1 cellular context compared by ENCODE assay signal in the genomic region with DNA sequence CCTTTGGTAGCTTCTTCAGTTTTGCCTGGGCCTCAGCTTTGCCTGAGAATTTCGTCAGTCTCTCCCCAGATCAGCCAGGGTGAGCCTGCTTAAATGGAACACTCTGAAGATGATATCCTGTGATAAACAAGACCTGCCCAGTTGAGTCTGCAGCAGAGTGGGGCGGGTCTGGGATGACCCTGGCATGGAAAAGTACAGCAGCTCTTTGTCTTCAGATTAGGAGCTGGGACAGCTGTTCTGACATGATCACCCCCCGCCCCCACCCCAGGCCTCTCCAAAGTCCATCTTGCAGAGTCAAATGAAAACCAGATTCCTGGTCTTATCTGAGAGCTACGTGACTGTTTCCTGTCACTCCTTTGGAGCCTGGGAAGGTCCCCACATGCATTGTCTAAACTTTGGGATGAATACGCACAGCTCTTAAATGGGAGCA.
A peak's percentile ranks its signal among the peaks of the same experiment; 100 is the strongest.
TF ChIP-seq lines count a peak whose summit lies in the region.

No MANE protein-coding gene starts in this region.

TF ChIP-seq in HepG2, 621 proteins besides CTCF, POLR2A, EP300 and RAD21 (continued from another document and continues in another):
- TF ChIP-seq, protein P1, sequence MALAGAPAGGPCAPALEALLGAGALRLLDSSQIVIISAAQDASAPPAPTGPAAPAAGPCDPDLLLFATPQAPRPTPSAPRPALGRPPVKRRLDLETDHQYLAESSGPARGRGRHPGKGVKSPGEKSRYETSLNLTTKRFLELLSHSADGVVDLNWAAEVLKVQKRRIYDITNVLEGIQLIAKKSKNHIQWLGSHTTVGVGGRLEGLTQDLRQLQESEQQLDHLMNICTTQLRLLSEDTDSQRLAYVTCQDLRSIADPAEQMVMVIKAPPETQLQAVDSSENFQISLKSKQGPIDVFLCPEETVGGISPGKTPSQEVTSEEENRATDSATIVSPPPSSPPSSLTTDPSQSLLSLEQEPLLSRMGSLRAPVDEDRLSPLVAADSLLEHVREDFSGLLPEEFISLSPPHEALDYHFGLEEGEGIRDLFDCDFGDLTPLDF (CRISPR knock-in tag; IDR thresholded peaks at IDR 0.05) = no peak
- TF ChIP-seq TOE1 (CRISPR knock-in tag; IDR thresholded peaks at IDR 0.05) = no peak
- no peak for TF ChIP-seq KLF9 (CRISPR knock-in tag; IDR thresholded peaks at IDR 0.05; ENCODE audit: low read depth)
- peak; percentile 66; the same call in 1 of the 2 replicates for TF ChIP-seq CREM (IDR thresholded peaks at IDR 0.05)
- no peak for TF ChIP-seq CREM (CRISPR knock-in tag; IDR thresholded peaks at IDR 0.05)
- no peak for TF ChIP-seq ARID2 (CRISPR knock-in tag; IDR thresholded peaks at IDR 0.05; ENCODE audit: borderline replicate concordance)
- TF ChIP-seq RARA (CRISPR knock-in tag; IDR thresholded peaks at IDR 0.05) = peak; percentile 75
- TF ChIP-seq FOXC1 (CRISPR knock-in tag; IDR thresholded peaks at IDR 0.05; ENCODE audit: borderline replicate concordance) = no peak
- TF ChIP-seq IRF2 (CRISPR knock-in tag; IDR thresholded peaks at IDR 0.05) = peak; percentile 56; the same call in 1 of the 2 replicates
- TF ChIP-seq CEBPB (IDR thresholded peaks at IDR 0.05; ENCODE audit: borderline replicate concordance, low read depth, low read length) = no peak
- TF ChIP-seq ERF (CRISPR knock-in tag; IDR thresholded peaks at IDR 0.05) = peak; percentile 75
- no peak for TF ChIP-seq MEIS1 (CRISPR knock-in tag; IDR thresholded peaks at IDR 0.05; ENCODE audit: borderline replicate concordance)
- TF ChIP-seq, protein P2, sequence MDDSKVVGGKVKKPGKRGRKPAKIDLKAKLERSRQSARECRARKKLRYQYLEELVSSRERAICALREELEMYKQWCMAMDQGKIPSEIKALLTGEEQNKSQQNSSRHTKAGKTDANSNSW (CRISPR knock-in tag; IDR thresholded peaks at IDR 0.05; ENCODE audit: borderline replicate concordance) = no peak
- TF ChIP-seq PCBP2 (optimal IDR thresholded peaks at IDR 0.05; ENCODE audit: low read depth, low read length, poor library complexity, severe bottlenecking) = no peak
- no peak for TF ChIP-seq ZNF557 (CRISPR knock-in tag; IDR thresholded peaks at IDR 0.05)
- 0 out of 2 replicates have a peak, but pooled peaks have one; percentile 40 for TF ChIP-seq MTA1 (CRISPR knock-in tag; IDR thresholded peaks at IDR 0.05; ENCODE audit: borderline replicate concordance)
- TF ChIP-seq ZNF17 (CRISPR knock-in tag; IDR thresholded peaks at IDR 0.05) = no peak
- TF ChIP-seq HNRNPUL1 (IDR thresholded peaks at IDR 0.05; ENCODE audit: low read depth, low read length) = no peak
- TF ChIP-seq ZNF570 (CRISPR knock-in tag; IDR thresholded peaks at IDR 0.05; ENCODE audit: borderline replicate concordance) = no peak
- peak; percentile 20; the same call in 1 of the 2 replicates for TF ChIP-seq ZFY (CRISPR knock-in tag; IDR thresholded peaks at IDR 0.05)
- TF ChIP-seq ZNF230 (CRISPR knock-in tag; IDR thresholded peaks at IDR 0.05) = no peak
- no peak for TF ChIP-seq ZNF558 (CRISPR knock-in tag; IDR thresholded peaks at IDR 0.05; ENCODE audit: borderline replicate concordance)
- 0 out of 2 replicates have a peak, but pooled peaks have one; percentile 6 for TF ChIP-seq ZNF543 (CRISPR knock-in tag; IDR thresholded peaks at IDR 0.05)
- peak; percentile 48; the same call in 1 of the 2 replicates for TF ChIP-seq YEATS4 (CRISPR knock-in tag; IDR thresholded peaks at IDR 0.05; ENCODE audit: borderline replicate concordance)
- 0 out of 2 replicates have a peak, but pooled peaks have one; percentile 5 for TF ChIP-seq ZSCAN29 (CRISPR knock-in tag; conservative IDR thresholded peaks at IDR 0.05)
- TF ChIP-seq, protein P3, sequence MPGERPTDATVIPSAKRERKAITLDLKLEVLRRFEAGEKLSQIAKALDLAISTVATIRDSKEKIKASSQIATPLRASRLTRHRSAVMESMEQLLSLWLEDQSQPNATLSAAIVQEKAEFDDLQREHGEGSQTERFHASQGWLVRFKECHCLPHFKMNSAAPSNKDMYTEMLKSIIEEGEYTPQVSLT (CRISPR knock-in tag; IDR thresholded peaks at IDR 0.05; ENCODE audit: borderline replicate concordance, low read depth) = no peak
- TF ChIP-seq ATM (IDR thresholded peaks at IDR 0.05; ENCODE audit: borderline replicate concordance) = no peak
- TF ChIP-seq ZNF180 (CRISPR knock-in tag; IDR thresholded peaks at IDR 0.05; ENCODE audit: borderline replicate concordance, low read depth) = no peak
- TF ChIP-seq ZNF350 (CRISPR knock-in tag; IDR thresholded peaks at IDR 0.05; ENCODE audit: borderline replicate concordance, low read depth) = 0 out of 2 replicates have a peak, but pooled peaks have one; percentile 40
- no peak for TF ChIP-seq BORCS8-MEF2B (CRISPR knock-in tag; IDR thresholded peaks at IDR 0.05)
- no peak; the same call in 1 of the 2 replicates for TF ChIP-seq KDM5A (IDR thresholded peaks at IDR 0.05; ENCODE audit: borderline replicate concordance, low read length)
- no peak for TF ChIP-seq ZNF749 (CRISPR knock-in tag; IDR thresholded peaks at IDR 0.05; ENCODE audit: borderline replicate concordance)
- no peak for TF ChIP-seq AHR (CRISPR knock-in tag; IDR thresholded peaks at IDR 0.05)
- no peak for TF ChIP-seq NFYB (CRISPR knock-in tag; IDR thresholded peaks at IDR 0.05)
- peak; percentile 72; the same call in 1 of the 2 replicates for TF ChIP-seq ZNF264 (CRISPR knock-in tag; IDR thresholded peaks at IDR 0.05)
- peak; percentile 72 for TF ChIP-seq NR2F6 (IDR thresholded peaks at IDR 0.05)
- TF ChIP-seq NR2F6 (CRISPR knock-in tag; IDR thresholded peaks at IDR 0.05) = peak; percentile 83
- TF ChIP-seq ZNF772 (CRISPR knock-in tag; IDR thresholded peaks at IDR 0.05) = peak; percentile 72; the same call in 1 of the 2 replicates
- TF ChIP-seq SALL1 (CRISPR knock-in tag; IDR thresholded peaks at IDR 0.05) = peak; percentile 85
- peak; percentile 47; the same call in 1 of the 2 replicates for TF ChIP-seq SIN3A (IDR thresholded peaks at IDR 0.05; ENCODE audit: borderline replicate concordance, low read depth, low read length)
- TF ChIP-seq ZNF781 (CRISPR knock-in tag; IDR thresholded peaks at IDR 0.05; ENCODE audit: borderline replicate concordance, not compliant biosample characterization) = peak; percentile 56
- no peak for TF ChIP-seq ZNF333 (CRISPR knock-in tag; IDR thresholded peaks at IDR 0.05; ENCODE audit: borderline replicate concordance)
- TF ChIP-seq, protein P4, sequence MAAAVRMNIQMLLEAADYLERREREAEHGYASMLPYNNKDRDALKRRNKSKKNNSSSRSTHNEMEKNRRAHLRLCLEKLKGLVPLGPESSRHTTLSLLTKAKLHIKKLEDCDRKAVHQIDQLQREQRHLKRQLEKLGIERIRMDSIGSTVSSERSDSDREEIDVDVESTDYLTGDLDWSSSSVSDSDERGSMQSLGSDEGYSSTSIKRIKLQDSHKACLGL (CRISPR knock-in tag; IDR thresholded peaks at IDR 0.05) = no peak
- peak; percentile 87; the same call in 1 of the 2 replicates for TF ChIP-seq ZNF614 (CRISPR knock-in tag; IDR thresholded peaks at IDR 0.05; ENCODE audit: borderline replicate concordance)
- TF ChIP-seq, protein P5, sequence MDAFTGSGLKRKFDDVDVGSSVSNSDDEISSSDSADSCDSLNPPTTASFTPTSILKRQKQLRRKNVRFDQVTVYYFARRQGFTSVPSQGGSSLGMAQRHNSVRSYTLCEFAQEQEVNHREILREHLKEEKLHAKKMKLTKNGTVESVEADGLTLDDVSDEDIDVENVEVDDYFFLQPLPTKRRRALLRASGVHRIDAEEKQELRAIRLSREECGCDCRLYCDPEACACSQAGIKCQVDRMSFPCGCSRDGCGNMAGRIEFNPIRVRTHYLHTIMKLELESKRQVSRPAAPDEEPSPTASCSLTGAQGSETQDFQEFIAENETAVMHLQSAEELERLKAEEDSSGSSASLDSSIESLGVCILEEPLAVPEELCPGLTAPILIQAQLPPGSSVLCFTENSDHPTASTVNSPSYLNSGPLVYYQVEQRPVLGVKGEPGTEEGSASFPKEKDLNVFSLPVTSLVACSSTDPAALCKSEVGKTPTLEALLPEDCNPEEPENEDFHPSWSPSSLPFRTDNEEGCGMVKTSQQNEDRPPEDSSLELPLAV (CRISPR knock-in tag; conservative IDR thresholded peaks at IDR 0.05; ENCODE audit: low read depth) = no peak
- TF ChIP-seq RXRB (CRISPR knock-in tag; IDR thresholded peaks at IDR 0.05; ENCODE audit: borderline replicate concordance) = peak; percentile 67
- no peak for TF ChIP-seq TOPORS (CRISPR knock-in tag; IDR thresholded peaks at IDR 0.05)
- no peak for TF ChIP-seq ZNF556 (CRISPR knock-in tag; IDR thresholded peaks at IDR 0.05; ENCODE audit: borderline replicate concordance)
- TF ChIP-seq YY1 (IDR thresholded peaks at IDR 0.05; ENCODE audit: insufficient read depth, insufficient replicate concordance, low read depth, low read length) = peak; percentile 20
- 0 out of 2 replicates have a peak, but pooled peaks have one; percentile 35 for TF ChIP-seq ZBTB7B (CRISPR knock-in tag; IDR thresholded peaks at IDR 0.05)
- no peak for TF ChIP-seq SAFB2 (CRISPR knock-in tag; IDR thresholded peaks at IDR 0.05; ENCODE audit: borderline replicate concordance, low read depth)
- TF ChIP-seq POGZ (CRISPR knock-in tag; IDR thresholded peaks at IDR 0.05) = peak; percentile 36; the same call in 1 of the 2 replicates
- TF ChIP-seq, protein P6, sequence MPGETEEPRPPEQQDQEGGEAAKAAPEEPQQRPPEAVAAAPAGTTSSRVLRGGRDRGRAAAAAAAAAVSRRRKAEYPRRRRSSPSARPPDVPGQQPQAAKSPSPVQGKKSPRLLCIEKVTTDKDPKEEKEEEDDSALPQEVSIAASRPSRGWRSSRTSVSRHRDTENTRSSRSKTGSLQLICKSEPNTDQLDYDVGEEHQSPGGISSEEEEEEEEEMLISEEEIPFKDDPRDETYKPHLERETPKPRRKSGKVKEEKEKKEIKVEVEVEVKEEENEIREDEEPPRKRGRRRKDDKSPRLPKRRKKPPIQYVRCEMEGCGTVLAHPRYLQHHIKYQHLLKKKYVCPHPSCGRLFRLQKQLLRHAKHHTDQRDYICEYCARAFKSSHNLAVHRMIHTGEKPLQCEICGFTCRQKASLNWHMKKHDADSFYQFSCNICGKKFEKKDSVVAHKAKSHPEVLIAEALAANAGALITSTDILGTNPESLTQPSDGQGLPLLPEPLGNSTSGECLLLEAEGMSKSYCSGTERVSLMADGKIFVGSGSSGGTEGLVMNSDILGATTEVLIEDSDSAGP (CRISPR knock-in tag; IDR thresholded peaks at IDR 0.05; ENCODE audit: borderline replicate concordance) = no peak
- TF ChIP-seq ATF1 (CRISPR knock-in tag; IDR thresholded peaks at IDR 0.05) = peak; percentile 34; the same call in 1 of the 2 replicates
- TF ChIP-seq, protein P7, sequence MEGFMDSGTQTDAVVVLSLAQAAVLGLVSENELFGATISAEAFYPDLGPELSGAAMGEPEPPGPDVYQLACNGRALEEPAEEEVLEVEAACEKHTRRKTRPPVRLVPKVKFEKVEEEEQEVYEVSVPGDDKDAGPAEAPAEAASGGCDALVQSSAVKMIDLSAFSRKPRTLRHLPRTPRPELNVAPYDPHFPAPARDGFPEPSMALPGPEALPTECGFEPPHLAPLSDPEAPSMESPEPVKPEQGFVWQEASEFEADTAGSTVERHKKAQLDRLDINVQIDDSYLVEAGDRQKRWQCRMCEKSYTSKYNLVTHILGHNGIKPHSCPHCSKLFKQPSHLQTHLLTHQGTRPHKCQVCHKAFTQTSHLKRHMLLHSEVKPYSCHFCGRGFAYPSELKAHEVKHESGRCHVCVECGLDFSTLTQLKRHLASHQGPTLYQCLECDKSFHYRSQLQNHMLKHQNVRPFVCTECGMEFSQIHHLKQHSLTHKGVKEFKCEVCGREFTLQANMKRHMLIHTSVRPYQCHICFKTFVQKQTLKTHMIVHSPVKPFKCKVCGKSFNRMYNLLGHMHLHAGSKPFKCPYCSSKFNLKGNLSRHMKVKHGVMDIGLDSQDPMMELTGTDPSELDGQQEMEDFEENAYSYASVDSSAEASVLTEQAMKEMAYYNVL (CRISPR knock-in tag; IDR thresholded peaks at IDR 0.05; ENCODE audit: borderline replicate concordance) = 0 out of 2 replicates have a peak, but pooled peaks have one; percentile 35
- peak; percentile 86 for TF ChIP-seq ZNF292 (CRISPR knock-in tag; IDR thresholded peaks at IDR 0.05; ENCODE audit: borderline replicate concordance, low read depth)
- TF ChIP-seq, protein P8, sequence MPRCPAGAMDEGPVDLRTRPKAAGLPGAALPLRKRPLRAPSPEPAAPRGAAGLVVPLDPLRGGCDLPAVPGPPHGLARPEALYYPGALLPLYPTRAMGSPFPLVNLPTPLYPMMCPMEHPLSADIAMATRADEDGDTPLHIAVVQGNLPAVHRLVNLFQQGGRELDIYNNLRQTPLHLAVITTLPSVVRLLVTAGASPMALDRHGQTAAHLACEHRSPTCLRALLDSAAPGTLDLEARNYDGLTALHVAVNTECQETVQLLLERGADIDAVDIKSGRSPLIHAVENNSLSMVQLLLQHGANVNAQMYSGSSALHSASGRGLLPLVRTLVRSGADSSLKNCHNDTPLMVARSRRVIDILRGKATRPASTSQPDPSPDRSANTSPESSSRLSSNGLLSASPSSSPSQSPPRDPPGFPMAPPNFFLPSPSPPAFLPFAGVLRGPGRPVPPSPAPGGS (CRISPR knock-in tag; IDR thresholded peaks at IDR 0.05) = no peak
- TF ChIP-seq, protein P9, sequence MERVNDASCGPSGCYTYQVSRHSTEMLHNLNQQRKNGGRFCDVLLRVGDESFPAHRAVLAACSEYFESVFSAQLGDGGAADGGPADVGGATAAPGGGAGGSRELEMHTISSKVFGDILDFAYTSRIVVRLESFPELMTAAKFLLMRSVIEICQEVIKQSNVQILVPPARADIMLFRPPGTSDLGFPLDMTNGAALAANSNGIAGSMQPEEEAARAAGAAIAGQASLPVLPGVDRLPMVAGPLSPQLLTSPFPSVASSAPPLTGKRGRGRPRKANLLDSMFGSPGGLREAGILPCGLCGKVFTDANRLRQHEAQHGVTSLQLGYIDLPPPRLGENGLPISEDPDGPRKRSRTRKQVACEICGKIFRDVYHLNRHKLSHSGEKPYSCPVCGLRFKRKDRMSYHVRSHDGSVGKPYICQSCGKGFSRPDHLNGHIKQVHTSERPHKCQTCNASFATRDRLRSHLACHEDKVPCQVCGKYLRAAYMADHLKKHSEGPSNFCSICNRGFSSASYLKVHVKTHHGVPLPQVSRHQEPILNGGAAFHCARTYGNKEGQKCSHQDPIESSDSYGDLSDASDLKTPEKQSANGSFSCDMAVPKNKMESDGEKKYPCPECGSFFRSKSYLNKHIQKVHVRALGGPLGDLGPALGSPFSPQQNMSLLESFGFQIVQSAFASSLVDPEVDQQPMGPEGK (CRISPR knock-in tag; IDR thresholded peaks at IDR 0.05) = peak; percentile 95
- no peak for TF ChIP-seq ZNF766 (CRISPR knock-in tag; IDR thresholded peaks at IDR 0.05; ENCODE audit: borderline replicate concordance)
- no peak for TF ChIP-seq ZZZ3 (CRISPR knock-in tag; IDR thresholded peaks at IDR 0.05; ENCODE audit: borderline replicate concordance)
- no peak for TF ChIP-seq SRY (CRISPR knock-in tag; IDR thresholded peaks at IDR 0.05)
- TF ChIP-seq TCF7L2 (IDR thresholded peaks at IDR 0.05; ENCODE audit: low read depth, low read length) = no peak; the same call in 1 of the 2 replicates
- no peak for TF ChIP-seq ZNF878 (CRISPR knock-in tag; IDR thresholded peaks at IDR 0.05)
- no peak for TF ChIP-seq ZNF260 (CRISPR knock-in tag; IDR thresholded peaks at IDR 0.05; ENCODE audit: borderline replicate concordance, low read depth)
- TF ChIP-seq NCOA2 (CRISPR knock-in tag; IDR thresholded peaks at IDR 0.05) = peak; percentile 80; the same call in 1 of the 2 replicates
- TF ChIP-seq NBN (conservative IDR thresholded peaks at IDR 0.05) = no peak
- peak; percentile 63 for TF ChIP-seq PRPF4 (IDR thresholded peaks at IDR 0.05; ENCODE audit: low read depth, low read length, poor library complexity, severe bottlenecking)
- no peak for TF ChIP-seq XBP1 (CRISPR knock-in tag; IDR thresholded peaks at IDR 0.05)
- TF ChIP-seq MATR3 (CRISPR knock-in tag; IDR thresholded peaks at IDR 0.05) = no peak
